Comparison of ENCODE assay signal across 28 cellular contexts in the genomic region with DNA sequence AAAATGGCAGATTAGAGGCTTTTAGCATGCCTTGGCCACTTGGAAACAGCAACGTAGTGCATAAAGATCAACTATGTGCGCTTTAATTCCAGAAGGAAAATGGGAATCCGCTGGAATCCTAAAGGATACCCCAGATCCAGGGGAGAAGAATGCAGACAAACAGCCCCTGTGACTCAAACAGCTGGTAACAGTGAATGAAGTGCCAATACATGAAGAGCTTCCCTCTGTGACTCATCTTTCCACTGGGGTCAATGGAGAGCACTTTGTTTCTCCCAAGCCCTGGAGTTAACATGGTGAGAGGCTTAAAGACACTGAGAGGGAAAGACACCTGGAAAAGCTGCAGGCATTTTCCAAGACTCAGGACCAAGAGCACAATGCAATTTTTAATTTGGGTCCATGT.
DNase-seq lines count a peak whose midpoint lies in the region; ATAC-seq, FAIRE-seq and TF ChIP-seq lines count a peak whose summit lies in the region.
"Had no signal": no experiment of that assay in that cellular context is flagged by ENCODE, and none has a peak within 500 bp of the region (broad histone marks: within the 10 kb centered on the region; RNA-seq: fewer than 3 reads in every experiment).

No MANE protein-coding gene starts in this region.

- no peaks in the 10 kb centered on the region for H3K27me3 ChIP-seq in small intestine (ENCODE audit: control insufficient read depth in 2 of 2, insufficient read depth in 2 of 2, low read length in 2 of 2)
- H3K27me3 ChIP-seq in suprapubic skin, result no peaks in the 10 kb centered on the region
- H3K27me3 ChIP-seq: adrenal gland, BE2C, brain microvascular endothelial cell, gastroesophageal sphincter, SJCRH30 had no signal

- H3K4me1 ChIP-seq in small intestine (ENCODE audit: control insufficient read depth in 2 of 2, insufficient read depth in 1 of 2, low read depth in 1 of 2, low read length in 1 of 2) (no peaks in the 10 kb centered on the region), suprapubic skin (no peaks in the 10 kb centered on the region)
- H3K4me1 ChIP-seq: adrenal gland, BE2C, gastroesophageal sphincter, SJCRH30 had no signal

- H3K27ac ChIP-seq in small intestine (ENCODE audit: low read depth in 1 of 2, low read length in 1 of 2) (no peak overlapping the region), suprapubic skin (no peak overlapping the region)
- H3K27ac ChIP-seq: adrenal gland, brain microvascular endothelial cell, gastroesophageal sphincter, SJCRH30, skin epidermis had no signal

- H3K4me3 ChIP-seq in epithelial cell of esophagus (ENCODE audit: low read length) (no peak overlapping the region), small intestine (ENCODE audit: low read depth in 1 of 2, low read length in 2 of 2) (no peak overlapping the region), suprapubic skin (no peak overlapping the region)
- H3K4me3 ChIP-seq: adrenal gland, gastroesophageal sphincter, SJCRH30, skin epidermis had no signal

- TF ChIP-seq CTCF in epithelial cell of esophagus (IDR thresholded peaks at IDR 0.05; ENCODE audit: insufficient read depth, low read depth, low read length, missing control alignments), result no peak
- no peak for TF ChIP-seq CTCF in omental fat pad (IDR thresholded peaks at IDR 0.05)
- no peak for TF ChIP-seq CTCF in suprapubic skin (IDR thresholded peaks at IDR 0.05)

- TF ChIP-seq EP300 in suprapubic skin (IDR thresholded peaks at IDR 0.05), result no peak

- H3K9me3 ChIP-seq in small intestine (ENCODE audit: control insufficient read depth, low read depth) (no peaks in the 10 kb centered on the region), suprapubic skin (peaks cover 22% of the 10 kb centered on the region)
- H3K9me3 ChIP-seq: BE2C had no signal

- no peak for FAIRE-seq in small intestine (lab: Jason Lieb, UNC)
- FAIRE-seq: islet of Langerhans had no signal

- H3K36me3 ChIP-seq in small intestine (ENCODE audit: control insufficient read depth in 2 of 2, insufficient read depth in 2 of 2, low read length in 2 of 2), result no peaks in the 10 kb centered on the region
- H3K36me3 ChIP-seq in suprapubic skin, result no peaks in the 10 kb centered on the region
- H3K36me3 ChIP-seq: adrenal gland, BE2C, brain microvascular endothelial cell, gastroesophageal sphincter, SJCRH30 had no signal

- DNase-seq in EL (peak; percentile 39), LHCN-M2 (ENCODE audit: low read depth) (peak; percentile 43), epithelial cell of esophagus (ENCODE audit: low read depth) (peak; percentile 52), islet precursor cell (peak; percentile 67), small intestine (no peak), omental fat pad (ENCODE audit: low spot score) (no peak), NCI-H128 (lab: John Stamatoyannopoulos, UW; ENCODE audit: unreplicated experiment) (no peak), suprapubic skin (ENCODE audit: low spot score in 2 of 2) (no peak)
- DNase-seq: activated B cell treated with CpG ODN at 0.5 μM for 24 hours; activated CD4-positive, alpha-beta T cell treated with anti-CD3 and anti-CD28 coated beads, Interleukin-2, amount 50 U/mL, for 1 hour; activated CD8-positive, alpha-beta memory T cell treated with anti-CD3 and anti-CD28 coated beads, Interleukin-2, amount 10 ng/mL, durations not matched to agents 7 days and 5 days; activated naive CD4-positive, alpha-beta T cell treated with Interleukin-2 at 50 U/mL for 16 hours; activated T-cell treated with anti-CD3 and anti-CD28 coated beads, Interleukin-2, amount 50 U/mL, for 48 hours; adrenal gland; BE2C; brain microvascular endothelial cell; erythroblast; hypothalamus; Kasumi-1; left ventricle myocardium superior; NCI-H1092 treated with DMSO at 0.1 percent for 48 hours; NCI-H187 treated with DMSO at 0.1 percent for 48 hours; NCI-H526 treated with DMSO at 0.1 percent for 48 hours had no signal

- 96 to 99% (median 99%) methylated on average over 3 of the region's 3 CpGs for WGBS in small intestine, 3 donors
- WGBS in suprapubic skin, result 98% methylated on average over 3 of the region's 3 CpGs

- no peak for TF ChIP-seq POLR2A in suprapubic skin (IDR thresholded peaks at IDR 0.05)

- no peak for ATAC-seq in omental fat pad (ENCODE audit: low FRiP score)
- ATAC-seq: activated CD8-positive, alpha-beta memory T cell treated with anti-CD3 and anti-CD28 coated beads, Interleukin-2, amount 10 ng/mL, durations not matched to agents 7 days and 5 days; gastroesophageal sphincter; left ventricle myocardium superior; natural killer cell treated with Interleukin-12 subunit alpha and Interleukin-12 subunit beta and Interleukin-15 and Interleukin-18, amount 100 ng/mL, for 72 hours had no signal

Comparison
In these comparisons a context has a peak if more than half of its experiments do, and no peak if none do; other contexts are left out.
1. DNase-seq: peak in EL (single experiment), LHCN-M2 (single experiment), epithelial cell of esophagus (single experiment) and islet precursor cell (single experiment); none in small intestine (single experiment), omental fat pad (single experiment), NCI-H128 (single experiment) and suprapubic skin (0 of 2).